Comparison of ENCODE assay signal across 12 cellular contexts in the genomic region with DNA sequence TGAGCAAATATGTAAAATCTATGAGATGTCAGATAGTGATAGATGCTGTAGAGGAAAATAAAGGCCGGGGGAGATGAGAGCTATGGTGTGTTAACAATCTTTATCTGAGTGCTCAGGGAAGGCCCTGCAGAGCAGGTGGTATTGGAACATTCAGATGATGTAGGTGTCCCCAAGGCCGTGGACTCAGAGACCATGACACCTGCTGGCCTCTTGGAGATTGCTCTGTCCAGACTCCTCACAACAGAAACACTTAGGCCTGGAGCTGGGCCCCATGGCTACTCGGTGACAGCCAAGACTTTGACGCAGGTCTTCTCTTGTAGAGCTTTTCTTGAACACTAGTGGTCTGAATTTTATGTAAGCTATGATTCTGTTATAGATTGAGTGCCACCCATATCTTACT. TPM values are rescaled to one million over a fixed set of nuclear protein-coding genes. Genes with fewer than 3 reads are reported as not detected.
"Had no signal": no experiment of that assay in that cellular context is flagged by ENCODE, and none has a peak within 500 bp of the region (broad histone marks: within the 10 kb centered on the region; RNA-seq: fewer than 3 reads in every experiment).

No MANE protein-coding gene starts in this region.

- H3K27me3 ChIP-seq: colonic mucosa, gastroesophageal sphincter, pancreas, uterus had no signal

- H3K36me3 ChIP-seq: colonic mucosa, pancreas, uterus had no signal

- H3K27me3 Mint-ChIP-seq: activated CD4-positive, alpha-beta memory T cell treated with anti-CD3 and anti-CD28 coated beads for 36 hours had no signal

- H3K4me1 ChIP-seq: colonic mucosa, pancreas, uterus had no signal

- DNase-seq: activated CD4-positive, alpha-beta memory T cell treated with anti-CD3 and anti-CD28 coated beads for 36 hours; activated CD4-positive, CD25-positive, alpha-beta regulatory T cell treated with anti-CD3 and anti-CD28 coated beads, Interleukin-2, amount 50 U/mL, for 72 hours; activated gamma-delta T cell treated with Interleukin-2 at 50 U/mL for 16 hours; activated T-cell treated with anti-CD3 and anti-CD28 coated beads, Interleukin-2, amount 50 U/mL, for 48 hours; aorta; colonic mucosa; pancreas; uterus had no signal

- H3K9me3 ChIP-seq: colonic mucosa, gastroesophageal sphincter, pancreas, uterus had no signal

- H3K4me3 Mint-ChIP-seq: activated CD4-positive, alpha-beta memory T cell treated with anti-CD3 and anti-CD28 coated beads for 36 hours; T-helper 2 cell treated with Interferon-gamma antibody and Interleukin-4, amounts not matched to agents 5 μg/mL and 100 μg/mL, for 36 hours had no signal

- H3K4me3 ChIP-seq: colonic mucosa, gastroesophageal sphincter, pancreas, skin epidermis, uterus had no signal

- H3K27ac Mint-ChIP-seq: activated CD4-positive, alpha-beta memory T cell treated with anti-CD3 and anti-CD28 coated beads for 36 hours; T-helper 2 cell treated with Interferon-gamma antibody and Interleukin-4, amounts not matched to agents 5 μg/mL and 100 μg/mL, for 36 hours had no signal

- H3K9me3 Mint-ChIP-seq: activated CD4-positive, alpha-beta memory T cell treated with anti-CD3 and anti-CD28 coated beads for 36 hours; T-helper 2 cell treated with Interferon-gamma antibody and Interleukin-4, amounts not matched to agents 5 μg/mL and 100 μg/mL, for 36 hours had no signal

- H3K27ac ChIP-seq: colonic mucosa, gastroesophageal sphincter, pancreas, skin epidermis, uterus had no signal

RNA-seq across cellular contexts. Expression of gene AKR1E2, which starts 13.3 kb away (rescaled TPM):
- polyA plus RNA-seq: neural cell had no signal
